ENCODE assay signal across 27 cellular contexts in genomic region chr17:17896746-17897145, GRCh38.
"Had no signal": no experiment of that assay in that cellular context is flagged by ENCODE, and none has a peak within 500 bp of the region (broad histone marks: within the 10 kb centered on the region; RNA-seq: fewer than 3 reads in every experiment).

No MANE protein-coding gene starts in this region.

- H3K27me3 ChIP-seq: body of pancreas, pancreas, tibial nerve had no signal

- ATAC-seq: body of pancreas; effector memory CD8-positive, alpha-beta T cell; esophagus mucosa; left colon; naive thymus-derived CD4-positive, alpha-beta T cell; pancreas had no signal

- FAIRE-seq: endothelial cell of umbilical vein, keratinocyte, pancreas had no signal

- H3K27ac ChIP-seq: body of pancreas, cardiac muscle cell, pancreas, prostate gland had no signal

- H3K36me3 ChIP-seq: cardiac muscle cell, pancreas, prostate gland had no signal

- H3K27ac Mint-ChIP-seq: activated naive CD8-positive, alpha-beta T cell; T-helper 2 cell treated with Interferon-gamma antibody and Interleukin-4, amounts not matched to agents 5 μg/mL and 100 μg/mL, for 36 hours had no signal

- H3K9me3 Mint-ChIP-seq: effector memory CD8-positive, alpha-beta T cell; naive thymus-derived CD4-positive, alpha-beta T cell; neural crest cell; T-helper 2 cell treated with Interferon-gamma antibody and Interleukin-4, amounts not matched to agents 5 μg/mL and 100 μg/mL, for 36 hours had no signal

- DNase-seq: activated CD4-positive, alpha-beta T cell treated with anti-CD3 and anti-CD28 coated beads for 4 hours; activated CD4-positive, alpha-beta T cell treated with anti-CD3 and anti-CD28 coated beads, Interleukin-2, amount 50 U/mL, for 4 hours; activated effector memory CD4-positive, alpha-beta T cell treated with Interleukin-2 at 50 U/mL for 16 hours; activated naive CD4-positive, alpha-beta T cell treated with Interleukin-2 at 50 U/mL for 16 hours; activated T-cell treated with anti-CD3 and anti-CD28 coated beads for 4 hours; body of pancreas; cortex of kidney; effector memory CD8-positive, alpha-beta T cell; foreskin fibroblast; hippocampal formation; left colon; midbrain; naive thymus-derived CD4-positive, alpha-beta T cell; nucleus accumbens; pancreas; stimulated activated CD4-positive, alpha-beta T cell treated with anti-CD3 and anti-CD28 coated beads, Interleukin-15, amount 100 ng/mL, for 24 hours; stimulated activated CD4-positive, alpha-beta T cell treated with anti-CD3 and anti-CD28 coated beads, Interleukin-2, amount 100 ng/mL, for 24 hours; stimulated activated naive CD4-positive, alpha-beta T cell had no signal

- H3K4me3 ChIP-seq: body of pancreas, cardiac muscle cell, pancreas, prostate gland, tibial nerve had no signal

- H3K27me3 Mint-ChIP-seq: activated naive CD8-positive, alpha-beta T cell; effector memory CD8-positive, alpha-beta T cell; naive thymus-derived CD4-positive, alpha-beta T cell had no signal

- H3K4me3 Mint-ChIP-seq: activated naive CD8-positive, alpha-beta T cell; effector memory CD8-positive, alpha-beta T cell; naive thymus-derived CD4-positive, alpha-beta T cell; neural crest cell; T-helper 2 cell treated with Interferon-gamma antibody and Interleukin-4, amounts not matched to agents 5 μg/mL and 100 μg/mL, for 36 hours had no signal

- H3K9me3 ChIP-seq: body of pancreas, pancreas, prostate gland, tibial nerve had no signal
